Comparison of ENCODE assay signal across 25 cellular contexts in genomic region chrX:93420635-93421034, GRCh38.
"Had no signal": no experiment of that assay in that cellular context is flagged by ENCODE, and none has a peak within 500 bp of the region (broad histone marks: within the 10 kb centered on the region; RNA-seq: fewer than 3 reads in every experiment).

No MANE protein-coding gene starts in this region.

- H3K4me3 Mint-ChIP-seq: activated naive CD8-positive, alpha-beta T cell; activated T-cell treated with anti-CD3 and anti-CD28 coated beads, Interleukin-2, amount 50 U/mL, for 72 hours; naive B cell; stimulated activated naive B cell treated with anti-CD40 and anti-IgM and Interleukin-4, amounts not matched to agents 10 μg/mL and 1 μg/mL and 100 μg/mL, for 72 hours had no signal

- H3K9me3 ChIP-seq: colonic mucosa, gastroesophageal sphincter, stomach, thyroid gland, upper lobe of right lung had no signal

- H3K4me1 Mint-ChIP-seq: naive B cell; stimulated activated naive B cell treated with anti-CD40 and anti-IgM and Interleukin-4, amounts not matched to agents 10 μg/mL and 1 μg/mL and 100 μg/mL, for 72 hours had no signal

- H3K4me3 ChIP-seq: cardiac muscle cell, colonic mucosa, gastroesophageal sphincter, stomach, thyroid gland, upper lobe of right lung had no signal

- H3K36me3 ChIP-seq: cardiac muscle cell, colonic mucosa, gastroesophageal sphincter, stomach, thyroid gland, upper lobe of right lung had no signal

- DNase-seq: activated CD4-positive, alpha-beta T cell treated with anti-CD3 and anti-CD28 coated beads for 4 hours; activated CD4-positive, alpha-beta T cell treated with anti-CD3 and anti-CD28 coated beads, Interleukin-2, amount 50 U/mL, for 4 hours; activated naive CD4-positive, alpha-beta T cell; activated T-cell treated with anti-CD3 and anti-CD28 coated beads for 4 hours; activated T-cell treated with anti-CD3 and anti-CD28 coated beads, Interleukin-2, amount 50 U/mL, for 72 hours; anterior cingulate cortex; cerebellar nuclear complex; colonic mucosa; effector memory CD4-positive, alpha-beta T cell; hippocampal formation; left cardiac atrium; left ventricle myocardium superior; naive B cell; nucleus accumbens; right cardiac atrium; stimulated activated CD4-positive, alpha-beta T cell treated with anti-CD3 and anti-CD28 coated beads, Interleukin-15, amount 100 ng/mL, for 24 hours; stimulated activated CD4-positive, alpha-beta T cell treated with anti-CD3 and anti-CD28 coated beads, Interleukin-2, amount 100 ng/mL, for 24 hours; stimulated activated naive B cell treated with anti-CD40 and anti-IgM and Interleukin-4, amounts not matched to agents 10 μg/mL and 1 μg/mL and 100 μg/mL, for 72 hours; stomach; thyroid gland; upper lobe of right lung had no signal

- ATAC-seq: activated T-cell treated with anti-CD3 and anti-CD28 coated beads, Interleukin-2, amount 50 U/mL, for 72 hours; gastroesophageal sphincter; left cardiac atrium; left ventricle myocardium superior; right cardiac atrium; stimulated activated naive B cell treated with anti-CD40 and anti-IgM and Interleukin-4, amounts not matched to agents 10 μg/mL and 1 μg/mL and 100 μg/mL, for 72 hours; upper lobe of right lung had no signal

- H3K27ac Mint-ChIP-seq: activated naive CD8-positive, alpha-beta T cell; activated T-cell treated with anti-CD3 and anti-CD28 coated beads, Interleukin-2, amount 50 U/mL, for 72 hours; naive B cell; stimulated activated naive B cell treated with anti-CD40 and anti-IgM and Interleukin-4, amounts not matched to agents 10 μg/mL and 1 μg/mL and 100 μg/mL, for 72 hours had no signal

- H3K27me3 Mint-ChIP-seq: activated naive CD8-positive, alpha-beta T cell; naive B cell; stimulated activated naive B cell treated with anti-CD40 and anti-IgM and Interleukin-4, amounts not matched to agents 10 μg/mL and 1 μg/mL and 100 μg/mL, for 72 hours had no signal

- H3K27ac ChIP-seq: cardiac muscle cell, colonic mucosa, gastroesophageal sphincter, stomach, thyroid gland, upper lobe of right lung, VCaP had no signal

- H3K36me3 Mint-ChIP-seq: activated naive CD8-positive, alpha-beta T cell; naive B cell; stimulated activated naive B cell treated with anti-CD40 and anti-IgM and Interleukin-4, amounts not matched to agents 10 μg/mL and 1 μg/mL and 100 μg/mL, for 72 hours had no signal
